In the genomic region with DNA sequence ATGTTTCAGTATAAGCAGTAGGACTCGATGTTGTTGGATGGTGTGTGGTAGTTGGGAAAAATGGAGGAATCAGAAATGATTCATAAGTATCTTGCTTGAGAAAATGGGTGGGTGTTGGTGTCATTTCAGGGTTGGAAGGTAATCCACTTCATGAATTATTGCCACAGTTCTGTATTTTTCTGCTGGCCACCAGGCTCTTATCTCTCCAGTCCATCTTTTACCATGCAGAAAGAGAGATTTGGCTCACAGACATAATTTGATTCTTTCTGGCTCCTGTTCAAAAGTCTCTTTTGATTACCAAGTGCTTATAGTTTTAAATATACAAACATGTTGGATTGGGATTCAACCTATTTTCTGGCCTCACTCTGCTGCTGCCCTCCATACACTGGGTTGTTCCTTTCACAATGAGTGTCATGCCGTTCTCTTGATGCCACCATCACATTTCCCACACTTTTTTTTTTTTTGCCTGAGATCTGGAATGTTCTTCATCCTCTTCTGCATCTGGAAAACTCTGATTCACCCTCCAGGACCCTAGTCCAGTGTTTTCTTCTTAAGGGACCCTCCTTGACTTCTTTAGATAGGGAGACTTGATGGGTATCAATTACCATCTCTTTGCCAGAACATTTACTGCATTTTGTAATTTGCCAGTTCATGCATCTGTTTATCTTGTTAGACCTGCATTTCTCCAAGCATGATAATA, we compare ENCODE assay signal across 19 cellular contexts.
"Had no signal": no experiment of that assay in that cellular context is flagged by ENCODE, and none has a peak within 500 bp of the region (broad histone marks: within the 10 kb centered on the region; RNA-seq: fewer than 3 reads in every experiment).

No MANE protein-coding gene starts in this region.

- H3K27ac ChIP-seq: ascending aorta, colonic mucosa, sigmoid colon, upper lobe of right lung had no signal

- H3K4me3 Mint-ChIP-seq: activated naive CD4-positive, alpha-beta T cell treated with anti-CD3 and anti-CD28 coated beads for 36 hours; activated naive CD8-positive, alpha-beta T cell treated with anti-CD3 and anti-CD28 coated beads, Interleukin-2, amount 50 U/mL, for 24 hours; activated T-cell treated with anti-CD3 and anti-CD28 coated beads, Interleukin-2, amount 50 U/mL, for 4 hours; central memory CD8-positive, alpha-beta T cell; nephron progenitor cell had no signal

- H3K9me3 Mint-ChIP-seq: activated naive CD4-positive, alpha-beta T cell treated with anti-CD3 and anti-CD28 coated beads for 36 hours; activated naive CD8-positive, alpha-beta T cell treated with anti-CD3 and anti-CD28 coated beads, Interleukin-2, amount 50 U/mL, for 24 hours; activated T-cell treated with anti-CD3 and anti-CD28 coated beads, Interleukin-2, amount 50 U/mL, for 4 hours; central memory CD8-positive, alpha-beta T cell; nephron progenitor cell had no signal

- H3K9me3 ChIP-seq: ascending aorta, colonic mucosa, sigmoid colon, upper lobe of right lung had no signal

- H3K27me3 ChIP-seq: ascending aorta, colonic mucosa, sigmoid colon, upper lobe of right lung had no signal

- DNase-seq: activated CD4-positive, alpha-beta T cell treated with anti-CD3 and anti-CD28 coated beads, Interleukin-2, amount 50 U/mL, for 1 hour; activated CD4-positive, CD25-positive, alpha-beta regulatory T cell treated with anti-CD3 and anti-CD28 coated beads, Interleukin-2, amount 50 U/mL, for 72 hours; activated CD8-positive, alpha-beta memory T cell treated with anti-CD3 and anti-CD28 coated beads, Interleukin-2, amount 50 U/mL, for 4 hours; activated naive CD4-positive, alpha-beta T cell treated with anti-CD3 and anti-CD28 coated beads for 36 hours; activated naive CD8-positive, alpha-beta T cell treated with anti-CD3 and anti-CD28 coated beads, Interleukin-2, amount 50 U/mL, for 24 hours; activated T-cell treated with anti-CD3 and anti-CD28 coated beads, Interleukin-2, amount 50 U/mL, for 4 hours; colonic mucosa; left ventricle myocardium superior; nephron progenitor cell; occipital lobe; posterior cingulate gyrus; sigmoid colon; stimulated activated CD4-positive, alpha-beta T cell treated with anti-CD3 and anti-CD28 coated beads, Interleukin-1b, Interleukin-23, amount 100 ng/mL, for 48 hours; stimulated activated CD8-positive, alpha-beta memory T cell treated with anti-CD3 and anti-CD28 coated beads, Interleukin-4, amount 100 ng/mL, for 48 hours; stimulated activated naive CD4-positive, alpha-beta T cell; T1000; upper lobe of right lung had no signal

- ATAC-seq: activated naive CD8-positive, alpha-beta T cell treated with anti-CD3 and anti-CD28 coated beads, Interleukin-2, amount 50 U/mL, for 24 hours; activated T-cell treated with anti-CD3 and anti-CD28 coated beads, Interleukin-2, amount 50 U/mL, for 4 hours; left ventricle myocardium superior; upper lobe of right lung had no signal

- H3K27ac Mint-ChIP-seq: activated naive CD4-positive, alpha-beta T cell treated with anti-CD3 and anti-CD28 coated beads for 36 hours; activated naive CD8-positive, alpha-beta T cell treated with anti-CD3 and anti-CD28 coated beads, Interleukin-2, amount 50 U/mL, for 24 hours; nephron progenitor cell had no signal

- H3K4me1 Mint-ChIP-seq: activated naive CD8-positive, alpha-beta T cell treated with anti-CD3 and anti-CD28 coated beads, Interleukin-2, amount 50 U/mL, for 24 hours; central memory CD8-positive, alpha-beta T cell; nephron progenitor cell had no signal

- H3K4me1 ChIP-seq: colonic mucosa, sigmoid colon, upper lobe of right lung had no signal

- H3K4me3 ChIP-seq: ascending aorta, colonic mucosa, sigmoid colon, upper lobe of right lung had no signal

- H3K36me3 ChIP-seq: ascending aorta, colonic mucosa, sigmoid colon, upper lobe of right lung had no signal
